Comparison of ENCODE assay signal across 10 cellular contexts in genomic region chr20:1827974-1828785, GRCh38.
DNase-seq lines count a peak whose midpoint lies in the region; ATAC-seq, FAIRE-seq and TF ChIP-seq lines count a peak whose summit lies in the region.
"Had no signal": no experiment of that assay in that cellular context is flagged by ENCODE, and none has a peak within 500 bp of the region (broad histone marks: within the 10 kb centered on the region; RNA-seq: fewer than 3 reads in every experiment).

No MANE protein-coding gene starts in this region.

- DNase-seq in HCT116 (ENCODE audit: low read depth, low spot score) (peak; percentile 24), K562 (ENCODE audit: extremely low read depth in 1 of 4, low spot score in 3 of 4) (no peak), right cardiac atrium (peak; percentile 87 to 92 (median 89)), renal cortical epithelial cell (ENCODE audit: low read depth) (peak; percentile 85), RPMI8226 (no peak), GM03348 (ENCODE audit: low spot score) (no peak), foreskin fibroblast (no peak)
- DNase-seq: activated T-cell treated with anti-CD3 and anti-CD28 coated beads, Interleukin-2, amount 50 U/mL, for 1 hour; DMS53 had no signal

- H3K9me1 ChIP-seq in K562 (ENCODE audit: control insufficient read depth, insufficient read depth, low read length): no peaks in the 10 kb centered on the region

- FAIRE-seq in K562 (lab: Jason Lieb, UNC): no peak

- H3K79me2 ChIP-seq in HCT116 (ENCODE audit: insufficient read depth, low read length) (no peaks in the 10 kb centered on the region), K562 (ENCODE audit: control insufficient read depth, insufficient read depth, low read length) (no peaks in the 10 kb centered on the region)

- H3K36me3 ChIP-seq in HCT116 (ENCODE audit: control insufficient read depth in 1 of 2, insufficient read depth in 2 of 2, low read length in 2 of 2) (no peaks in the 10 kb centered on the region), K562 (ENCODE audit: control insufficient read depth, insufficient read depth, low read length) (no peaks in the 10 kb centered on the region)

- no peaks in the 10 kb centered on the region for H3K27me3 ChIP-seq in HCT116 (ENCODE audit: insufficient read depth, low read length)
- no peaks in the 10 kb centered on the region; a peak in 1 of 5 replicates for H3K27me3 ChIP-seq in K562 (ENCODE audit: control insufficient read depth in 2 of 2, insufficient read depth in 2 of 2, low read length in 2 of 2)
- no peaks in the 10 kb centered on the region for H3K27me3 ChIP-seq in right cardiac atrium (ENCODE audit: control insufficient read depth, insufficient read depth)

- H2AFZ ChIP-seq in HCT116 (ENCODE audit: low read depth, low read length, poor library complexity, severe bottlenecking) (no peak overlapping the region), K562 (ENCODE audit: low read depth, low read length) (no peak overlapping the region)

- H4K20me1 ChIP-seq in HCT116 (ENCODE audit: insufficient read depth): no peaks in the 10 kb centered on the region
- H4K20me1 ChIP-seq in K562 (replicated peaks; ENCODE audit: control insufficient read depth, insufficient read depth, low read length): no peaks in the 10 kb centered on the region

- H3K4me3 ChIP-seq in HCT116 (replicated peaks in 1 of 2; ENCODE audit: low read depth in 1 of 2, low read length in 2 of 2) (peak overlapping the region; percentile 38), K562 (no peak overlapping the region), right cardiac atrium (ENCODE audit: low read length) (no peak overlapping the region), foreskin fibroblast (ENCODE audit: low read depth in 1 of 2, low read length in 2 of 2) (no peak overlapping the region)

- RAD21 ChIA-PET in HCT116 (lab: Charles Lee; ENCODE audit: low non-redundant PET in 1 of 2, low total read pairs in 2 of 2, uncharacterized antibody in 2 of 2, unreplicated experiment in 2 of 2): no interaction called here

- no peaks in the 10 kb centered on the region for H3K9me2 ChIP-seq in HCT116 (ENCODE audit: insufficient read depth)

- 1% methylated on average over 12 of the region's 13 CpGs for WGBS in K562 (ENCODE audit: insufficient coverage, low coverage, missing lambda C conversion rate)
- 49% methylated on average over 13 of the region's 13 CpGs for WGBS in right cardiac atrium

- CTCF ChIA-PET in HCT116 (lab: Charles Lee): interaction anchor here (1.2 kb wide), 1 partner anchor 26 kb away, joined by 3 read pairs; no protein-coding TSS in a partner anchor
- CTCF ChIA-PET in K562 (lab: Yijun Ruan, JAX; ENCODE audit: low intra/inter-chr PET ratio): no interaction called here

- H3K4me2 ChIP-seq in HCT116 (ENCODE audit: low read length) (peak overlapping the region; percentile 47), K562 (ENCODE audit: insufficient read depth, low read length) (no peak overlapping the region)

- TF ChIP-seq CTCF in HCT116 (IDR thresholded peaks at IDR 0.05 in 2 of 3, conservative IDR thresholded peaks at IDR 0.05 in 1 of 3; ENCODE audit: borderline replicate concordance in 1 of 3, insufficient read depth in 1 of 3, low read depth in 2 of 3, low read length in 2 of 3): no peak
- TF ChIP-seq CTCF in K562 (IDR thresholded peaks at IDR 0.05 in 2 of 3, conservative IDR thresholded peaks at IDR 0.05 in 1 of 3; ENCODE audit: insufficient read depth in 2 of 3, low read depth in 1 of 3, low read length in 3 of 3): no peak
- no peak for TF ChIP-seq CTCF in foreskin fibroblast (IDR thresholded peaks at IDR 0.05; ENCODE audit: low read depth, low read length)

- H3K27ac ChIP-seq in HCT116 (ENCODE audit: low read depth, low read length) (peak overlapping the region; percentile 28; the same call in 1 of the 2 replicates), K562 (ENCODE audit: extremely low read depth, low read depth, low read length) (no peak overlapping the region), right cardiac atrium (ENCODE audit: low read length) (peak overlapping the region; percentile 79)

- no peak for TF ChIP-seq RAD21 in HCT116 (IDR thresholded peaks at IDR 0.05; ENCODE audit: low read depth)
- TF ChIP-seq RAD21 in K562 (CRISPR knock-in tag; conservative IDR thresholded peaks at IDR 0.05 in 1 of 2, IDR thresholded peaks at IDR 0.05 in 1 of 2): no peak

- H3K9me3 ChIP-seq in HCT116 (ENCODE audit: control insufficient read depth in 1 of 2, insufficient read depth in 1 of 2, low read depth in 1 of 2, low read length in 2 of 2) (no peaks in the 10 kb centered on the region), K562 (replicated peaks; ENCODE audit: control insufficient read depth, insufficient read depth, low read depth, low read length) (no peaks in the 10 kb centered on the region), right cardiac atrium (ENCODE audit: control insufficient read depth, low read length) (no peaks in the 10 kb centered on the region)

- BruUV-seq in HCT116 (replicated peaks; lab: Mats Ljungman, UMichigan) (no TSS peak), K562 (replicated peaks; lab: Mats Ljungman, UMichigan) (no TSS peak)

- no peak for TF ChIP-seq POLR2A in HCT116 (IDR thresholded peaks at IDR 0.05; ENCODE audit: borderline replicate concordance, extremely low read depth, insufficient read depth, insufficient read length)
- no peak for TF ChIP-seq POLR2A in K562 (conservative IDR thresholded peaks at IDR 0.05)

- no peak for TF ChIP-seq EP300 in K562 (IDR thresholded peaks at IDR 0.05; ENCODE audit: low read length)

- peaks cover 9 to 36% of the 10 kb centered on the region in 2 experiments; a peak in 3 of 4 replicates for H3K4me1 ChIP-seq in HCT116 (ENCODE audit: control insufficient read depth in 1 of 2, insufficient read depth in 2 of 2, low read length in 2 of 2)
- H3K4me1 ChIP-seq in K562 (replicated peaks in 1 of 2; ENCODE audit: control insufficient read depth in 2 of 2, insufficient read depth in 2 of 2, low read length in 2 of 2): no peaks in the 10 kb centered on the region
- peaks cover 21% of the 10 kb centered on the region for H3K4me1 ChIP-seq in right cardiac atrium (ENCODE audit: control insufficient read depth, insufficient read depth, low read length)

- H3K9ac ChIP-seq in HCT116 (ENCODE audit: low read length) (peak overlapping the region; percentile 48), K562 (ENCODE audit: insufficient read depth in 1 of 2, low read depth in 2 of 2, low read length in 2 of 2) (no peak overlapping the region)

- in situ Hi-C loops in K562 (cut with MboI): no loop called here

- POLR2A ChIA-PET in HCT116 (lab: Charles Lee) (interaction anchor here (0.8 to 1.1 kb wide), 2 partner anchors 15 to 178 kb away, joined by 3 to 4 read pairs; no protein-coding TSS in a partner anchor), K562 (lab: Yijun Ruan, JAX) (no interaction called here)

- intact Hi-C loops in HCT116 (cut with micrococcal nuclease): no loop called here
- intact Hi-C loops in K562 (cut with micrococcal nuclease): no loop called here
- intact Hi-C loops in right cardiac atrium (cut with DNase I): no loop called here

- ATAC-seq in HCT116 (peak; percentile 81), K562 (no peak), right cardiac atrium (peak; percentile 73 to 81), HG02884 (IDR thresholded peaks at IDR 0.05; ENCODE audit: unreplicated experiment) (no peak)

TF ChIP-seq in HCT116, 20 proteins besides CTCF, POLR2A, EP300 and RAD21 (continues in another document):
- no peak for TF ChIP-seq EZH2 (IDR thresholded peaks at IDR 0.05)

TF ChIP-seq in K562, 482 proteins besides CTCF, POLR2A, EP300 and RAD21 (continues in another document):
- TF ChIP-seq POLR2AphosphoS5 (IDR thresholded peaks at IDR 0.05; ENCODE audit: control insufficient read depth, insufficient read depth, low read depth, low read length): no peak
- TF ChIP-seq RBM25 (IDR thresholded peaks at IDR 0.05; ENCODE audit: low read depth, low read length, severe bottlenecking): peak; percentile 10
- TF ChIP-seq SRSF9 (IDR thresholded peaks at IDR 0.05; ENCODE audit: borderline replicate concordance, low read depth, low read length): no peak

Comparison
In these comparisons a context has a peak if more than half of its experiments do, and no peak if none do; other contexts are left out.
1. ATAC-seq: peak in HCT116 (single experiment) and right cardiac atrium (2 of 2); none in K562 (single experiment) and HG02884 (single experiment).
2. DNase-seq: peak in HCT116 (single experiment), right cardiac atrium (3 of 3) and renal cortical epithelial cell (single experiment); none in K562 (0 of 4), RPMI8226 (single experiment), GM03348 (single experiment) and foreskin fibroblast (0 of 2).
3. H3K4me3 ChIP-seq: peak in HCT116 (2 of 2); none in K562 (single experiment), right cardiac atrium (single experiment) and foreskin fibroblast (0 of 2).
4. Of the 22 proteins assayed by ChIP-seq in both K562 and HCT116: peak only in K562: none; only in HCT116: FOSL1, JUND and POLR2AphosphoS5; in both: none; in neither: 19.